8 cellular contexts compared by ENCODE assay signal in the genomic region with DNA sequence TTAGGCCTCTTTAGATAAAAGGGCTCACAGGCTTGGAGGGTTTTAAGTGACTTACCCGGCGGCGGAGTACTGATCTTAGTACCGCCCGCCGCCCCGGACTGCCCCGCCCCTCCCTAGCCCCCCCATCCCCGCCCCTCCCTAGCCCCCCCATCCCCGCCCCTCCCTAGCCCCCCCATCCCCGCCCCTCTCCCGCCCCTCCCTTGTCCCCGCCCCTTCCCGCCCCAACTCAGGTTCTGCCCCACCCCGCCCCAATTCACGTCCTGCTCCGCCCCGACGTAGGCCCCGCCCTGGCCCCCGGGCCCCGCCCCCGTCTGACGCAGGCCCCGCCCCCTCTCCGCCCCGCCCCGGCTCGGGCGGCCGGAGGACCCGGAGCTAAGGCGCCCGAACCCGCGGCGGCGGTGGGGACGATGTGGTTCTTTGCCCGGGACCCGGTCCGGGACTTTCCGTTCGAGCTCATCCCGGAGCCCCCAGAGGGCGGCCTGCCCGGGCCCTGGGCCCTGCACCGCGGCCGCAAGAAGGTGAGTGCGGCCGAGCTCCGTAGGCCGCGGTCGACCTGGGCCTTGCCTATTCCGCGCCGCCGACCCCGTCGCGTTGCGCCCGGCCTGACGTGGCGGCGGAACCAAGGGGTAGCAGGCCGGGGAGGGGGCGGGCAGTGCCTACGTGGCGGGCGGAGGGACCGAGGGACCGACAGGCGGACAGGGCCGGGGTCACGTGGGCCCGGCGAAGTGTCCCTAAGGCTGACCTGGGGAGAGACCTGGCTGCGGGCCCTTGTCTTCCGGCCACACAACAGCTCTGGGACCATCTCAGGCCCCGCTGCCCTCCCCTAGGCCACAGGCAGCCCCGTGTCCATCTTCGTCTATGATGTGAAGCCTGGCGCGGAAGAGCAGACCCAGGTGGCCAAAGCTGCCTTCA. TPM values are rescaled to one million over a fixed set of nuclear protein-coding genes. Genes with fewer than 3 reads are reported as not detected.
DNase-seq lines count a peak whose midpoint lies in the region; ATAC-seq, FAIRE-seq and TF ChIP-seq lines count a peak whose summit lies in the region.

A gene (plus strand): TSS at position 337 of the 912 bp plus-strand sequence. CDS start 71 bp downstream, at position 408.

- dilution Hi-C loops in endothelial cell of umbilical vein (cut with MboI; ENCODE audit: extremely low pct_ligation_motif_present, low sequenced_read_pairs) = no loop called here

- POLR2A ChIA-PET in endothelial cell of umbilical vein (lab: Charles Lee) = interaction anchor here (0.6 to 1.0 kb wide), 2 partner anchors 60 to 102 kb away, joined by 3 read pairs; a partner anchor contains a TSS

- intact Hi-C loops in endothelial cell of umbilical vein (cut with micrococcal nuclease) = loop anchor here (1.0 kb wide), 1 partner anchor 15 kb away; no protein-coding TSS in a partner anchor

- no TSS peak for BruUV-seq in endothelial cell of umbilical vein (replicated peaks; lab: Mats Ljungman, UMichigan)

- peak within 1 kb of the TSS; percentile 57 for H3K4me2 ChIP-seq in endothelial cell of umbilical vein (ENCODE audit: insufficient read depth, low read length)

- TF ChIP-seq POLR2A in endothelial cell of umbilical vein (IDR thresholded peaks at IDR 0.05; ENCODE audit: low read depth, low read length) = peak; percentile 60

- peak within 1 kb of the TSS; percentile 74 for H2AFZ ChIP-seq in endothelial cell of umbilical vein (ENCODE audit: low read depth, low read length)

- peak; percentile 74 for ATAC-seq in HG02885 (IDR thresholded peaks at IDR 0.05; ENCODE audit: poor library complexity, unreplicated experiment)

- no peaks in the 10 kb centered on the region for H3K27me3 ChIP-seq in endothelial cell of umbilical vein (ENCODE audit: control insufficient read depth in 2 of 2, insufficient read depth in 2 of 2, low read length in 2 of 2)
- no peaks in the 10 kb centered on the region for H3K27me3 ChIP-seq in mononuclear cell (ENCODE audit: insufficient read depth, low read length)

- DNase-seq in GM13977 (ENCODE audit: low spot score) (peak; percentile 97), NK-92 (lab: John Stamatoyannopoulos, UW; ENCODE audit: unreplicated experiment) (peak; percentile 45), endothelial cell of umbilical vein (ENCODE audit: low read depth, low spot score) (peak; percentile 66), KG1 (lab: John Stamatoyannopoulos, UW) (no peak)
- peak; percentile 94 for DNase-seq in activated CD8-positive, alpha-beta memory T cell treated with anti-CD3 and anti-CD28 coated beads, Interleukin-2, amount 50 U/mL, for 48 hours
- peak; percentile 67 to 71 for DNase-seq in stimulated activated CD8-positive, alpha-beta memory T cell treated with anti-CD3 and anti-CD28 coated beads, Interleukin-2, amount 100 ng/mL, for 48 hours (ENCODE audit: low read depth in 2 of 2)

- H3K9me3 ChIP-seq in endothelial cell of umbilical vein (replicated peaks; ENCODE audit: control insufficient read depth, insufficient read depth, low read length) (no peaks in the 10 kb centered on the region), mononuclear cell (ENCODE audit: low read depth, low read length) (no peaks in the 10 kb centered on the region)

- H3K4me1 ChIP-seq in endothelial cell of umbilical vein (ENCODE audit: control insufficient read depth, extremely low read depth, insufficient read depth, low read length) = peaks cover 11% of the 10 kb centered on the region
- peaks cover 43% of the 10 kb centered on the region for H3K4me1 ChIP-seq in mononuclear cell (ENCODE audit: insufficient read depth, low read length)

- peaks cover 5 to 18% of the 10 kb centered on the region in 2 experiments for H3K36me3 ChIP-seq in endothelial cell of umbilical vein (ENCODE audit: control insufficient read depth in 2 of 2, extremely low read depth in 1 of 2, insufficient read depth in 2 of 2, low read length in 2 of 2)

- TF ChIP-seq CTCF in GM13977 (IDR thresholded peaks at IDR 0.05; ENCODE audit: extremely low read depth, insufficient read depth, missing control alignments) (no peak), endothelial cell of umbilical vein (IDR thresholded peaks at IDR 0.05; ENCODE audit: extremely low read depth in 1 of 2, insufficient read depth in 1 of 2, low read depth in 1 of 2, low read length in 2 of 2) (no peak)

- H3K9ac ChIP-seq in endothelial cell of umbilical vein (replicated peaks; ENCODE audit: extremely low read depth, insufficient read depth, low read length) = peak within 1 kb of the TSS; percentile 91

- H4K20me1 ChIP-seq in endothelial cell of umbilical vein (replicated peaks; ENCODE audit: control insufficient read depth, extremely low read depth, insufficient read depth, low read length) = no peaks in the 10 kb centered on the region

- H3K79me2 ChIP-seq in endothelial cell of umbilical vein (ENCODE audit: control insufficient read depth, insufficient read depth, low read length) = peaks cover 21% of the 10 kb centered on the region

- peak; percentile 72 for FAIRE-seq in endothelial cell of umbilical vein (lab: Jason Lieb, UNC)

- H3K27ac ChIP-seq in endothelial cell of umbilical vein (ENCODE audit: insufficient read depth, low read depth, low read length) = peak within 1 kb of the TSS; percentile 60

- H3K4me3 ChIP-seq in endothelial cell of umbilical vein (replicated peaks in 1 of 3; ENCODE audit: insufficient read depth in 1 of 3, low read depth in 1 of 3, low read length in 3 of 3) (peak within 1 kb of the TSS; percentile 39 to 99 (median 54)), mononuclear cell (ENCODE audit: low read length) (peak within 1 kb of the TSS; percentile 69)

- H3K9me1 ChIP-seq in endothelial cell of umbilical vein (replicated peaks; ENCODE audit: control insufficient read depth, extremely low read depth, insufficient read depth, low read length) = no peaks in the 10 kb centered on the region

- CTCF ChIA-PET in endothelial cell of umbilical vein (lab: Charles Lee) = interaction anchor here (1.0 to 2.5 kb wide), 7 partner anchors 9 to 69 kb away, joined by 3 to 8 read pairs (median 6); a partner anchor contains a TSS

- in situ Hi-C loops in GM13977 (cut with MboI; ENCODE audit: low pct_unique_long_range_greater_than_20kb, low sequenced_read_pairs, unreplicated experiment) = no loop called here

TF ChIP-seq in endothelial cell of umbilical vein, 7 proteins besides CTCF, POLR2A, EP300 and RAD21:
- TF ChIP-seq POLR2AphosphoS5 (IDR thresholded peaks at IDR 0.05; ENCODE audit: insufficient read depth, low read depth, low read length) = peak; percentile 86
- no peak for TF ChIP-seq MYC (IDR thresholded peaks at IDR 0.05; ENCODE audit: low read depth, low read length)
- TF ChIP-seq, protein P1, sequence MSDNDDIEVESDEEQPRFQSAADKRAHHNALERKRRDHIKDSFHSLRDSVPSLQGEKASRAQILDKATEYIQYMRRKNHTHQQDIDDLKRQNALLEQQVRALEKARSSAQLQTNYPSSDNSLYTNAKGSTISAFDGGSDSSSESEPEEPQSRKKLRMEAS (IDR thresholded peaks at IDR 0.05; ENCODE audit: insufficient read depth, insufficient read length) = peak; percentile 26

RNA-seq across cellular contexts. Expression of the gene that starts here (rescaled TPM):
- 88.2 and 88.7 TPM in 2 replicates for total RNA-seq in endothelial cell of umbilical vein
- polyA plus RNA-seq in endothelial cell of umbilical vein = 126 and 153 TPM in 2 replicates
- polyA plus RNA-seq in endothelial cell of umbilical vein (2011; cell fraction: cytosol; rRNA removed) = 95.1 and 111 TPM in 2 replicates
- 143 and 176 TPM in 2 replicates for polyA plus RNA-seq in endothelial cell of umbilical vein (2011; cell fraction: nucleus; rRNA removed)
- polyA plus RNA-seq in endothelial cell of umbilical vein (2012) = 53.3 and 68.2 TPM in 2 replicates
- 50.9 and 74.3 TPM in 2 replicates for polyA minus RNA-seq in endothelial cell of umbilical vein
- 57.2 TPM for polyA minus RNA-seq in endothelial cell of umbilical vein (2011; cell fraction: cytosol; rRNA and poly(A)+ RNA removed)
- 38.2 and 51.4 TPM in 2 replicates for polyA minus RNA-seq in endothelial cell of umbilical vein (2011; cell fraction: nucleus; rRNA and poly(A)+ RNA removed)
- 36.4 TPM for total RNA-seq in mononuclear cell
